ENCODE assay signal across 1 cellular context in genomic region chr11:66438009-66438503, GRCh38.
TF ChIP-seq lines count a peak whose summit lies in the region.

No MANE protein-coding gene starts in this region.

TF ChIP-seq in GM12878, 131 proteins besides CTCF, POLR2A, EP300 and RAD21:
- no peak for TF ChIP-seq SUZ12 (IDR thresholded peaks at IDR 0.05; ENCODE audit: unreplicated experiment)
- no peak for TF ChIP-seq CBX3 (IDR thresholded peaks at IDR 0.05; ENCODE audit: borderline replicate concordance, low read depth)
- TF ChIP-seq, protein P1, sequence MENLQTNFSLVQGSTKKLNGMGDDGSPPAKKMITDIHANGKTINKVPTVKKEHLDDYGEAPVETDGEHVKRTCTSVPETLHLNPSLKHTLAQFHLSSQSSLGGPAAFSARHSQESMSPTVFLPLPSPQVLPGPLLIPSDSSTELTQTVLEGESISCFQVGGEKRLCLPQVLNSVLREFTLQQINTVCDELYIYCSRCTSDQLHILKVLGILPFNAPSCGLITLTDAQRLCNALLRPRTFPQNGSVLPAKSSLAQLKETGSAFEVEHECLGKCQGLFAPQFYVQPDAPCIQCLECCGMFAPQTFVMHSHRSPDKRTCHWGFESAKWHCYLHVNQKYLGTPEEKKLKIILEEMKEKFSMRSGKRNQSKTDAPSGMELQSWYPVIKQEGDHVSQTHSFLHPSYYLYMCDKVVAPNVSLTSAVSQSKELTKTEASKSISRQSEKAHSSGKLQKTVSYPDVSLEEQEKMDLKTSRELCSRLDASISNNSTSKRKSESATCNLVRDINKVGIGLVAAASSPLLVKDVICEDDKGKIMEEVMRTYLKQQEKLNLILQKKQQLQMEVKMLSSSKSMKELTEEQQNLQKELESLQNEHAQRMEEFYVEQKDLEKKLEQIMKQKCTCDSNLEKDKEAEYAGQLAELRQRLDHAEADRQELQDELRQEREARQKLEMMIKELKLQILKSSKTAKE (IDR thresholded peaks at IDR 0.05; ENCODE audit: low read depth, poor library complexity, severe bottlenecking): no peak
- TF ChIP-seq, protein P2, sequence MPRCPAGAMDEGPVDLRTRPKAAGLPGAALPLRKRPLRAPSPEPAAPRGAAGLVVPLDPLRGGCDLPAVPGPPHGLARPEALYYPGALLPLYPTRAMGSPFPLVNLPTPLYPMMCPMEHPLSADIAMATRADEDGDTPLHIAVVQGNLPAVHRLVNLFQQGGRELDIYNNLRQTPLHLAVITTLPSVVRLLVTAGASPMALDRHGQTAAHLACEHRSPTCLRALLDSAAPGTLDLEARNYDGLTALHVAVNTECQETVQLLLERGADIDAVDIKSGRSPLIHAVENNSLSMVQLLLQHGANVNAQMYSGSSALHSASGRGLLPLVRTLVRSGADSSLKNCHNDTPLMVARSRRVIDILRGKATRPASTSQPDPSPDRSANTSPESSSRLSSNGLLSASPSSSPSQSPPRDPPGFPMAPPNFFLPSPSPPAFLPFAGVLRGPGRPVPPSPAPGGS (IDR thresholded peaks at IDR 0.05; ENCODE audit: borderline replicate concordance, insufficient read depth, low read depth, low read length, poor library complexity, severe bottlenecking): no peak
- no peak for TF ChIP-seq POLR2AphosphoS5 (IDR thresholded peaks at IDR 0.05; ENCODE audit: low read length)
- no peak for TF ChIP-seq CHD2 (IDR thresholded peaks at IDR 0.05; ENCODE audit: borderline replicate concordance, low read depth, low read length)
TF ChIP-seq in GM12878: peak in this region for 0.
